ENCODE assay signal across 1 cellular context in the genomic region with DNA sequence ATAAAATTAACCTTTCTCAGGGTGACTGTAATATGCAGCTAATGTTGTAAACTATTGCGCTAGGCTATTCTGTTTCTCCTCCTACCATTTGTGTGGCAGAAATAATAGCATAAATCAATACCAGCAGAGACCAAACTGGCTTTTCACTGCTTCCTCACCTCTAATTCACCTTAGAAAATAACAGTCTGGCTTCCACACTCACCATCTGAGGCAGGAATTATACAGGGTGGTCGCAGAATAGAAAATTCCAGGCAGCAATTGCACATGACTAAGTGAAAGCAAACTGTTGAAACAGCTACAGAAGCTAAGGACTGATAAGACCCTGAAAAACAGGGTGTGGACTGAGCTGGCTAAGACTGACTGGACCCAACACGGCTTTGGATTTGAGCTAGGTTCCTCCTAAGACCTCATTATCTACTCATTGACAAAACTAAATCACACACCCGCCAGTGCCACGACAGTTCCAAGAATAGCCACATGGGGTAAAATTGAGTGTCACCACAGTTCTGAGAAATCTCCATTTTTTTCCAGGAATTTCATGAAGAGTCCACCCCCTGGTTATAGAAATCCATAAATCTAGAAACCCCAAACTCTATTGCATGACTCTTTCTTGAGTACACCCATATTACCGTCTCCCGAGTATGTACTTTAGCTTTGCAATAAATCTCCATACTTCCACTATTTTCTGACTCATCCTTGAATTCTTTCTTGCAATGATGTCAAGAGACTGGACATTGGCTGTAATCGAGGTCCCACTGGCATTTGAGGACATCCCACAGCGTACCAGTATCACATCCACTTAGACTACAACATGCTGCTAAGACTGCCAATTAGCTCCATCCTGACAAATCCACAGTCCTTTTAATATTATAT.
TF ChIP-seq lines count a peak whose summit lies in the region.

No MANE protein-coding gene starts in this region.

TF ChIP-seq in K562, 482 proteins besides CTCF, POLR2A, EP300 and RAD21 (continued from another document and continues in another):
- TF ChIP-seq, protein P1, sequence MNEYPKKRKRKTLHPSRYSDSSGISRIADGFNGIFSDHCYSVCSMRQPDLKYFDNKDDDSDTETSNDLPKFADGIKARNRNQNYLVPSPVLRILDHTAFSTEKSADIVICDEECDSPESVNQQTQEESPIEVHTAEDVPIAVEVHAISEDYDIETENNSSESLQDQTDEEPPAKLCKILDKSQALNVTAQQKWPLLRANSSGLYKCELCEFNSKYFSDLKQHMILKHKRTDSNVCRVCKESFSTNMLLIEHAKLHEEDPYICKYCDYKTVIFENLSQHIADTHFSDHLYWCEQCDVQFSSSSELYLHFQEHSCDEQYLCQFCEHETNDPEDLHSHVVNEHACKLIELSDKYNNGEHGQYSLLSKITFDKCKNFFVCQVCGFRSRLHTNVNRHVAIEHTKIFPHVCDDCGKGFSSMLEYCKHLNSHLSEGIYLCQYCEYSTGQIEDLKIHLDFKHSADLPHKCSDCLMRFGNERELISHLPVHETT (CRISPR knock-in tag; conservative IDR thresholded peaks at IDR 0.05 in 1 of 2, IDR thresholded peaks at IDR 0.05 in 1 of 2): peak in 1 of 2 experiments; percentile 82; a peak in 2 of 4 replicates
- TF ChIP-seq ZBTB5 (IDR thresholded peaks at IDR 0.05): peak; percentile 67; the same call in 1 of the 2 replicates
- TF ChIP-seq TSC22D4 (tag; IDR thresholded peaks at IDR 0.05): no peak
- TF ChIP-seq EWSR1 (IDR thresholded peaks at IDR 0.05; ENCODE audit: borderline replicate concordance, low read depth, partially characterized antibody): no peak
- TF ChIP-seq CBFA2T3 (IDR thresholded peaks at IDR 0.05): peak; percentile 96
- TF ChIP-seq SETDB1 (IDR thresholded peaks at IDR 0.05; ENCODE audit: low read length): no peak
- no peak for TF ChIP-seq ZBTB17 (CRISPR knock-in tag; IDR thresholded peaks at IDR 0.05)
- no peak for TF ChIP-seq ZNF347 (CRISPR knock-in tag; IDR thresholded peaks at IDR 0.05; ENCODE audit: low read depth)
- TF ChIP-seq ZBTB43 (CRISPR knock-in tag; IDR thresholded peaks at IDR 0.05): no peak
- TF ChIP-seq GTF2A2 (tag; IDR thresholded peaks at IDR 0.05): no peak
- 0 out of 4 replicates have a peak, but pooled peaks of 1 of the 2 experiments have one; percentile 36 for TF ChIP-seq MCM7 (IDR thresholded peaks at IDR 0.05)
- TF ChIP-seq ELF1 (tag; IDR thresholded peaks at IDR 0.05): peak; percentile 39; the same call in 1 of the 2 replicates
- TF ChIP-seq WHSC1 (IDR thresholded peaks at IDR 0.05; ENCODE audit: low read length): no peak
- no peak for TF ChIP-seq IRF2 (CRISPR knock-in tag; IDR thresholded peaks at IDR 0.05)
- no peak for TF ChIP-seq UBTF (IDR thresholded peaks at IDR 0.05; ENCODE audit: borderline replicate concordance in 1 of 2, low read depth in 2 of 2, low read length in 2 of 2)
- no peak; the same call in 1 of the 2 replicates for TF ChIP-seq ZNF41 (CRISPR knock-in tag; conservative IDR thresholded peaks at IDR 0.05)
- TF ChIP-seq ZNF445 (CRISPR knock-in tag; IDR thresholded peaks at IDR 0.05; ENCODE audit: low read depth): no peak; the same call in 1 of the 2 replicates
- no peak for TF ChIP-seq CBX5 (IDR thresholded peaks at IDR 0.05; ENCODE audit: borderline replicate concordance, low read depth)
- TF ChIP-seq PHF21A (IDR thresholded peaks at IDR 0.05; ENCODE audit: borderline replicate concordance, low read depth): peak; percentile 91
- TF ChIP-seq, protein P2, sequence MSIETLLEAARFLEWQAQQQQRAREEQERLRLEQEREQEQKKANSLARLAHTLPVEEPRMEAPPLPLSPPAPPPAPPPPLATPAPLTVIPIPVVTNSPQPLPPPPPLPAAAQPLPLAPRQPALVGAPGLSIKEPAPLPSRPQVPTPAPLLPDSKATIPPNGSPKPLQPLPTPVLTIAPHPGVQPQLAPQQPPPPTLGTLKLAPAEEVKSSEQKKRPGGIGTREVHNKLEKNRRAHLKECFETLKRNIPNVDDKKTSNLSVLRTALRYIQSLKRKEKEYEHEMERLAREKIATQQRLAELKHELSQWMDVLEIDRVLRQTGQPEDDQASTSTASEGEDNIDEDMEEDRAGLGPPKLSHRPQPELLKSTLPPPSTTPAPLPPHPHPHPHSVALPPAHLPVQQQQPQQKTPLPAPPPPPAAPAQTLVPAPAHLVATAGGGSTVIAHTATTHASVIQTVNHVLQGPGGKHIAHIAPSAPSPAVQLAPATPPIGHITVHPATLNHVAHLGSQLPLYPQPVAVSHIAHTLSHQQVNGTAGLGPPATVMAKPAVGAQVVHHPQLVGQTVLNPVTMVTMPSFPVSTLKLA (conservative IDR thresholded peaks at IDR 0.05): peak; percentile 75 to 94
- TF ChIP-seq HDAC6 (IDR thresholded peaks at IDR 0.05; ENCODE audit: low read depth, low read length): no peak
- TF ChIP-seq ZNF77 (CRISPR knock-in tag; IDR thresholded peaks at IDR 0.05): no peak
- TF ChIP-seq ZNF75A (CRISPR knock-in tag; IDR thresholded peaks at IDR 0.05): no peak
- no peak for TF ChIP-seq HNRNPLL (IDR thresholded peaks at IDR 0.05; ENCODE audit: low read depth, low read length, poor library complexity, severe bottlenecking)
- TF ChIP-seq ZNF146 (CRISPR knock-in tag; IDR thresholded peaks at IDR 0.05; ENCODE audit: unreplicated experiment): no peak
- no peak for TF ChIP-seq MYBL2 (IDR thresholded peaks at IDR 0.05; ENCODE audit: low read depth)
- no peak for TF ChIP-seq MYBL2 (CRISPR knock-in tag; IDR thresholded peaks at IDR 0.05; ENCODE audit: borderline replicate concordance)
- peak; percentile 96 for TF ChIP-seq BRD4 (IDR thresholded peaks at IDR 0.05)
- no peak for TF ChIP-seq ZNF184 (CRISPR knock-in tag; IDR thresholded peaks at IDR 0.05)
- TF ChIP-seq DNMT1 (IDR thresholded peaks at IDR 0.05): no peak
- no peak for TF ChIP-seq SIN3A (IDR thresholded peaks at IDR 0.05; ENCODE audit: borderline replicate concordance in 2 of 2, control insufficient read depth in 1 of 2, low read depth in 2 of 2, low read length in 2 of 2)
- no peak for TF ChIP-seq SMARCA5 (IDR thresholded peaks at IDR 0.05)
- TF ChIP-seq CHD1 (IDR thresholded peaks at IDR 0.05; ENCODE audit: low read length): peak; percentile 53
- TF ChIP-seq THAP12 (CRISPR knock-in tag; IDR thresholded peaks at IDR 0.05): no peak
- peak; percentile 48; the same call in 1 of the 2 replicates for TF ChIP-seq OTX1 (CRISPR knock-in tag; IDR thresholded peaks at IDR 0.05)
- TF ChIP-seq CREBBP (IDR thresholded peaks at IDR 0.05; ENCODE audit: low read depth, low read length): no peak
- peak; percentile 20 to 80; a peak in 2 of 4 replicates for TF ChIP-seq FOXA3 (CRISPR knock-in tag; conservative IDR thresholded peaks at IDR 0.05 in 1 of 2, IDR thresholded peaks at IDR 0.05 in 1 of 2)
- TF ChIP-seq KLF6 (CRISPR knock-in tag; IDR thresholded peaks at IDR 0.05; ENCODE audit: borderline replicate concordance): peak; percentile 64; the same call in 1 of the 2 replicates
- peak; percentile 94 for TF ChIP-seq HES1 (IDR thresholded peaks at IDR 0.05; ENCODE audit: low read depth)
- TF ChIP-seq ZNF282 (CRISPR knock-in tag; IDR thresholded peaks at IDR 0.05): no peak
- TF ChIP-seq RBFOX2 (IDR thresholded peaks at IDR 0.05; ENCODE audit: low read depth, low read length): peak; percentile 71
- peak; percentile 96 for TF ChIP-seq NCOR1 (IDR thresholded peaks at IDR 0.05)
- peak; percentile 92 for TF ChIP-seq SOX6 (IDR thresholded peaks at IDR 0.05)
- TF ChIP-seq, protein P3, sequence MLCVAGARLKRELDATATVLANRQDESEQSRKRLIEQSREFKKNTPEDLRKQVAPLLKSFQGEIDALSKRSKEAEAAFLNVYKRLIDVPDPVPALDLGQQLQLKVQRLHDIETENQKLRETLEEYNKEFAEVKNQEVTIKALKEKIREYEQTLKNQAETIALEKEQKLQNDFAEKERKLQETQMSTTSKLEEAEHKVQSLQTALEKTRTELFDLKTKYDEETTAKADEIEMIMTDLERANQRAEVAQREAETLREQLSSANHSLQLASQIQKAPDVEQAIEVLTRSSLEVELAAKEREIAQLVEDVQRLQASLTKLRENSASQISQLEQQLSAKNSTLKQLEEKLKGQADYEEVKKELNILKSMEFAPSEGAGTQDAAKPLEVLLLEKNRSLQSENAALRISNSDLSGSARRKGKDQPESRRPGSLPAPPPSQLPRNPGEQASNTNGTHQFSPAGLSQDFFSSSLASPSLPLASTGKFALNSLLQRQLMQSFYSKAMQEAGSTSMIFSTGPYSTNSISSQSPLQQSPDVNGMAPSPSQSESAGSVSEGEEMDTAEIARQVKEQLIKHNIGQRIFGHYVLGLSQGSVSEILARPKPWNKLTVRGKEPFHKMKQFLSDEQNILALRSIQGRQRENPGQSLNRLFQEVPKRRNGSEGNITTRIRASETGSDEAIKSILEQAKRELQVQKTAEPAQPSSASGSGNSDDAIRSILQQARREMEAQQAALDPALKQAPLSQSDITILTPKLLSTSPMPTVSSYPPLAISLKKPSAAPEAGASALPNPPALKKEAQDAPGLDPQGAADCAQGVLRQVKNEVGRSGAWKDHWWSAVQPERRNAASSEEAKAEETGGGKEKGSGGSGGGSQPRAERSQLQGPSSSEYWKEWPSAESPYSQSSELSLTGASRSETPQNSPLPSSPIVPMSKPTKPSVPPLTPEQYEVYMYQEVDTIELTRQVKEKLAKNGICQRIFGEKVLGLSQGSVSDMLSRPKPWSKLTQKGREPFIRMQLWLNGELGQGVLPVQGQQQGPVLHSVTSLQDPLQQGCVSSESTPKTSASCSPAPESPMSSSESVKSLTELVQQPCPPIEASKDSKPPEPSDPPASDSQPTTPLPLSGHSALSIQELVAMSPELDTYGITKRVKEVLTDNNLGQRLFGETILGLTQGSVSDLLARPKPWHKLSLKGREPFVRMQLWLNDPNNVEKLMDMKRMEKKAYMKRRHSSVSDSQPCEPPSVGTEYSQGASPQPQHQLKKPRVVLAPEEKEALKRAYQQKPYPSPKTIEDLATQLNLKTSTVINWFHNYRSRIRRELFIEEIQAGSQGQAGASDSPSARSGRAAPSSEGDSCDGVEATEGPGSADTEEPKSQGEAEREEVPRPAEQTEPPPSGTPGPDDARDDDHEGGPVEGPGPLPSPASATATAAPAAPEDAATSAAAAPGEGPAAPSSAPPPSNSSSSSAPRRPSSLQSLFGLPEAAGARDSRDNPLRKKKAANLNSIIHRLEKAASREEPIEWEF (CRISPR knock-in tag; IDR thresholded peaks at IDR 0.05): no peak
- no peak for TF ChIP-seq BRCA1 (IDR thresholded peaks at IDR 0.05)
- TF ChIP-seq BRCA1 (CRISPR knock-in tag; IDR thresholded peaks at IDR 0.05): no peak
- TF ChIP-seq XRCC5 (IDR thresholded peaks at IDR 0.05; ENCODE audit: low read depth, low read length): no peak
- no peak for TF ChIP-seq GABPB2 (CRISPR knock-in tag; conservative IDR thresholded peaks at IDR 0.05)
